22 cellular contexts compared by ENCODE assay signal in genomic region chr2:23686405-23687029, GRCh38.
"Had no signal": no experiment of that assay in that cellular context is flagged by ENCODE, and none has a peak within 500 bp of the region (broad histone marks: within the 10 kb centered on the region; RNA-seq: fewer than 3 reads in every experiment).

No MANE protein-coding gene starts in this region.

- H3K27ac Mint-ChIP-seq: endodermal cell had no signal

- H3K36me3 ChIP-seq: left ventricle myocardium inferior, ovary had no signal

- H3K4me1 ChIP-seq: foreskin keratinocyte, left ventricle myocardium inferior, tibial artery, upper lobe of left lung, vagina had no signal

- H3K27me3 ChIP-seq: foreskin keratinocyte, hepatocyte, ovary, tibial artery, upper lobe of left lung, vagina had no signal

- H3K4me3 Mint-ChIP-seq: endodermal cell had no signal

- H3K9me3 ChIP-seq: left ventricle myocardium inferior, ovary, tibial artery, upper lobe of left lung, vagina had no signal

- ATAC-seq: foreskin keratinocyte, left cardiac atrium, right cardiac atrium had no signal

- H3K27ac ChIP-seq: coronary artery, foreskin keratinocyte, hepatocyte, left ventricle myocardium inferior, ovary, tibial artery, upper lobe of left lung, vagina had no signal

- H3K4me2 ChIP-seq: hepatocyte had no signal

- H3K79me2 ChIP-seq: hepatocyte had no signal

- H3K4me3 ChIP-seq: coronary artery, hepatocyte, left ventricle myocardium inferior, lung, ovary, tibial artery, upper lobe of left lung, vagina had no signal

- DNase-seq: effector CD4-positive, alpha-beta T cell; endodermal cell; erythroblast; foreskin keratinocyte; head of caudate nucleus; kidney; left cardiac atrium; left ventricle myocardium inferior; mesenchymal stem cell; midbrain; nucleus accumbens; ovary; right cardiac atrium; small intestine; stimulated activated CD4-positive, alpha-beta T cell treated with anti-CD3 and anti-CD28 coated beads, Interleukin-12 subunit alpha, Interleukin-12 subunit beta, amount 100 ng/mL, for 4 hours; stimulated activated naive CD4-positive, alpha-beta T cell treated with Interleukin-2 at 50 U/mL for 16 hours; tibial artery; upper lobe of left lung had no signal

- H3K9me3 Mint-ChIP-seq: endodermal cell had no signal

- H2AFZ ChIP-seq: hepatocyte had no signal
